Comparison of ENCODE assay signal across 10 cellular contexts in genomic region chr18:10015941-10016819, GRCh38.
DNase-seq lines count a peak whose midpoint lies in the region; ATAC-seq and TF ChIP-seq lines count a peak whose summit lies in the region.
"Had no signal": no experiment of that assay in that cellular context is flagged by ENCODE, and none has a peak within 500 bp of the region (broad histone marks: within the 10 kb centered on the region; RNA-seq: fewer than 3 reads in every experiment).

No MANE protein-coding gene starts in this region.

- H3K36me3 ChIP-seq in ascending aorta (no peaks in the 10 kb centered on the region), kidney epithelial cell (ENCODE audit: control insufficient read depth, insufficient read depth, low read length) (no peaks in the 10 kb centered on the region)

- no peak for DNase-seq in Right ventricle myocardium inferior (ENCODE audit: missing footprints)
- no peak for DNase-seq in cardiac septum (ENCODE audit: low spot score)
- DNase-seq in ascending aorta (ENCODE audit: low spot score in 2 of 2), result peak in 1 of 2 donors; percentile 63
- DNase-seq in kidney epithelial cell (ENCODE audit: low read depth), result peak; percentile 37
- no peak for DNase-seq in DMS114 treated with DMSO at 0.1 percent for 48 hours (lab: John Stamatoyannopoulos, UW; ENCODE audit: unreplicated experiment)
- no peak for DNase-seq in T1000 (lab: John Stamatoyannopoulos, UW)
- DNase-seq in ureter (ENCODE audit: low spot score), result no peak
- no peak for DNase-seq in stimulated activated CD4-positive, alpha-beta T cell treated with anti-CD3 and anti-CD28 coated beads, Interleukin-12 subunit alpha, Interleukin-12 subunit beta, amount 100 ng/mL, for 4 hours
- DNase-seq: DMS79 treated with DMSO at 0.1 percent for 48 hours, NCI-H1436 had no signal

- peaks cover 0 to 4% of the 10 kb centered on the region in 2 donors for H3K9me3 ChIP-seq in ascending aorta

- TF ChIP-seq CTCF in ascending aorta (IDR thresholded peaks at IDR 0.05) (peak in 1 of 3 experiments; percentile 31), kidney epithelial cell (IDR thresholded peaks at IDR 0.05; ENCODE audit: insufficient read depth, low read length, poor library complexity, severe bottlenecking) (peak; percentile 27)

- peak; percentile 84 for ATAC-seq in Right ventricle myocardium inferior

- intact Hi-C loops in Right ventricle myocardium inferior (cut with DNase I), result loop anchor here (5.0 to 10.0 kb wide), 2 partner anchors 36 to 119 kb away; no protein-coding TSS in a partner anchor
- intact Hi-C loops in cardiac septum (cut with DNase I), result loop anchor here (10.0 kb wide), 1 partner anchor 429 kb away; no protein-coding TSS in a partner anchor
- intact Hi-C loops in ascending aorta (cut with DNase I), result no loop called here

- H3K27ac ChIP-seq in ascending aorta, result peak overlapping the region; percentile 68 to 77

- no peak overlapping the region for H3K4me3 ChIP-seq in ascending aorta
- no peak overlapping the region for H3K4me3 ChIP-seq in kidney epithelial cell (ENCODE audit: low read depth, low read length)

- H3K27me3 ChIP-seq in ascending aorta (no peaks in the 10 kb centered on the region), kidney epithelial cell (ENCODE audit: control insufficient read depth, insufficient read depth, low read length) (no peaks in the 10 kb centered on the region)

- peaks cover 10 to 29% of the 10 kb centered on the region in 2 donors for H3K4me1 ChIP-seq in ascending aorta
